11 cellular contexts compared by ENCODE assay signal in the genomic region with DNA sequence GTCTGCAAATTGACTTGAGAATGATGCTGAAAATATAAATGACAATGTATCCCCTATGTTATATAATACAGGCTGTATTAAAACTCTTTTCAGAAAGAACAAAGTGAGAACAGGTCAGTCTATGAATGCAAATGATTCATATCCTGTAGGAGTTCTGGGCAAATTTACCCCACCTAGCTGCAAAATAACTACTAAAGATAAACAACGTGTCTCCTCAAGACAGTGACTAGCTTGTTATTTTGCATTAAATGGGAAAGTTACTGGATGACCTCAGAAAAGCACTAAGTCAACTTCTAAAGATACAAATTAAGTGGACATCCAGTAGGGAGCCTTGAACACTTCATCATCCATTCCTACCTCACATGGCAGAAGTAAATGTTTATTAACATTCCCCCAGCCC. TPM values are rescaled to one million over a fixed set of nuclear protein-coding genes. Genes with fewer than 3 reads are reported as not detected.
A peak's percentile ranks its signal among the peaks of the same experiment; 100 is the strongest.
DNase-seq lines count a peak whose midpoint lies in the region; ATAC-seq, FAIRE-seq and TF ChIP-seq lines count a peak whose summit lies in the region.
"Had no signal": no experiment of that assay in that cellular context is flagged by ENCODE, and none has a peak within 500 bp of the region (broad histone marks: within the 10 kb centered on the region; RNA-seq: fewer than 3 reads in every experiment).

No MANE protein-coding gene starts in this region.

- H3K4me3 Mint-ChIP-seq in osteocyte (ENCODE audit: unreplicated experiment), result no peak overlapping the region

- H3K36me3 Mint-ChIP-seq in osteocyte (ENCODE audit: unreplicated experiment), result peaks cover 5% of the 10 kb centered on the region

- no peaks in the 10 kb centered on the region for H3K27me3 ChIP-seq in bronchial epithelial cell (ENCODE audit: control insufficient read depth, insufficient read depth, low read length)

- TF ChIP-seq CTCF in bronchial epithelial cell (IDR thresholded peaks at IDR 0.05; ENCODE audit: insufficient read depth, low read length, severe bottlenecking) (peak; percentile 0), osteocyte (IDR thresholded peaks at IDR 0.05) (no peak)

- H3K36me3 ChIP-seq in bronchial epithelial cell (ENCODE audit: control insufficient read depth, insufficient read depth, low read length), result peaks cover 2% of the 10 kb centered on the region

- DNase-seq in GM03348 (ENCODE audit: low spot score), result peak; percentile 19
- peak; percentile 57 for DNase-seq in RCC 7860 (ENCODE audit: low spot score)
- DNase-seq in bronchial epithelial cell (ENCODE audit: low read depth), result peak; percentile 93
- DNase-seq in osteocyte (ENCODE audit: extremely low spot score, unreplicated experiment), result no peak
- no peak for DNase-seq in cardiac septum (ENCODE audit: low spot score)
- DNase-seq in NOMO-1 (lab: John Stamatoyannopoulos, UW; ENCODE audit: unreplicated experiment in 2 of 2), result no peak
- DNase-seq: DMS153, MV-4-11, NCI-H524 treated with DMSO at 0.1 percent for 48 hours had no signal

- no peaks in the 10 kb centered on the region for H3K27me3 Mint-ChIP-seq in osteocyte (ENCODE audit: unreplicated experiment)

- intact Hi-C loops in cardiac septum (cut with DNase I), result no loop called here

- H3K9me3 Mint-ChIP-seq in osteocyte (ENCODE audit: unreplicated experiment), result no peaks in the 10 kb centered on the region

- H3K4me1 Mint-ChIP-seq in osteocyte (ENCODE audit: unreplicated experiment), result peaks cover 17% of the 10 kb centered on the region

- H3K4me3 ChIP-seq in bronchial epithelial cell (ENCODE audit: low read depth, low read length), result no peak overlapping the region

- H3K27ac Mint-ChIP-seq in osteocyte (ENCODE audit: unreplicated experiment), result peak overlapping the region; percentile 24

- ATAC-seq in GM18502 (IDR thresholded peaks at IDR 0.05; ENCODE audit: poor library complexity, unreplicated experiment) (no peak), GM18909 (IDR thresholded peaks at IDR 0.05; ENCODE audit: poor library complexity, unreplicated experiment) (no peak)

- FAIRE-seq in RCC 7860 (lab: Jason Lieb, UNC), result no peak
- FAIRE-seq in bronchial epithelial cell (lab: Jason Lieb, UNC), result no peak

RNA-seq across cellular contexts. Expression of a gene that starts 11.1 kb away (rescaled TPM):
- total RNA-seq in bronchial epithelial cell, result 19.2 and 32.6 TPM in 2 replicates
- total RNA-seq in osteocyte, result 12.6 and 15.3 TPM in 2 replicates
- 17.5 TPM for total RNA-seq in cardiac septum

RNA-seq across cellular contexts. Expression of a gene that starts 52.3 kb away (rescaled TPM):
- total RNA-seq in bronchial epithelial cell (112 and 167 TPM in 2 replicates), osteocyte (7.3 and 9.8 TPM in 2 replicates), cardiac septum (17.0 TPM)

Comparison
In these comparisons a context has a peak if more than half of its experiments do, and no peak if none do; other contexts are left out.
1. DNase-seq: peak in GM03348 (single experiment), RCC 7860 (single experiment) and bronchial epithelial cell (single experiment); none in osteocyte (single experiment), cardiac septum (single experiment) and NOMO-1 (0 of 2).